ENCODE assay signal across 8 cellular contexts in genomic region chr7:151083824-151084160, GRCh38. TPM values are rescaled to one million over a fixed set of nuclear protein-coding genes. Genes with fewer than 3 reads are reported as not detected.
A peak's percentile ranks its signal among the peaks of the same experiment; 100 is the strongest.
DNase-seq lines count a peak whose midpoint lies in the region; ATAC-seq, FAIRE-seq and TF ChIP-seq lines count a peak whose summit lies in the region.

No MANE protein-coding gene starts in this region.

- ATAC-seq in pancreas (no peak), foreskin keratinocyte (no peak), GM21717 (IDR thresholded peaks at IDR 0.05; ENCODE audit: unreplicated experiment) (no peak)

- H3K36me3 Mint-ChIP-seq in Calu3 (ENCODE audit: insufficient read depth, unreplicated experiment): peaks cover 71% of the 10 kb centered on the region

- H3K27me3 Mint-ChIP-seq in Calu3 (ENCODE audit: unreplicated experiment): no peaks in the 10 kb centered on the region

- H3K9me3 Mint-ChIP-seq in Calu3 (ENCODE audit: low read depth, unreplicated experiment): no peaks in the 10 kb centered on the region

- TF ChIP-seq POLR2A in Peyer's patch (IDR thresholded peaks at IDR 0.05): no peak

- H3K27me3 ChIP-seq in Peyer's patch (no peaks in the 10 kb centered on the region), pancreas (no peaks in the 10 kb centered on the region), foreskin keratinocyte (no peaks in the 10 kb centered on the region)

- peak overlapping the region; percentile 95 to 97 (median 96) for H3K27ac ChIP-seq in Peyer's patch
- H3K27ac ChIP-seq in pancreas: peak overlapping the region in 3 of 4 donors; percentile 84 to 86 (median 86)
- no peak overlapping the region for H3K27ac ChIP-seq in foreskin keratinocyte

- DNase-seq in Calu3 (no peak), Peyer's patch (no peak), epithelial cell of proximal tubule (ENCODE audit: low read depth) (no peak), pancreas (no peak), HPDE6-E6E7 (ENCODE audit: extremely low spot score) (no peak), foreskin keratinocyte (no peak)
- no peak for DNase-seq in activated CD8-positive, alpha-beta memory T cell treated with anti-CD3 and anti-CD28 coated beads, Interleukin-2, amount 50 U/mL, for 4 hours

- 2 to 7% methylated on average over 3 of the region's 3 CpGs for WGBS in pancreas, 2 donors

- intact Hi-C loops in Calu3 (cut with micrococcal nuclease; ENCODE audit: unreplicated experiment) (loop anchor here (5.0 kb wide), 1 partner anchor 56 kb away; the partner anchor contains the start of gene ABCB8), pancreas (cut with DNase I) (no loop called here)

- BruUV-seq in Calu3 (replicated peaks; lab: Mats Ljungman, UMichigan): no TSS peak

- peak overlapping the region; percentile 98 for H3K4me3 Mint-ChIP-seq in Calu3 (ENCODE audit: low read depth, unreplicated experiment)

- no peak overlapping the region for H3K27ac Mint-ChIP-seq in Calu3 (ENCODE audit: unreplicated experiment)

- H3K4me1 Mint-ChIP-seq in Calu3 (ENCODE audit: low read depth, unreplicated experiment): peaks cover 24% of the 10 kb centered on the region

- peak overlapping the region; percentile 90 to 96 (median 92) for H3K4me3 ChIP-seq in Peyer's patch
- H3K4me3 ChIP-seq in epithelial cell of proximal tubule (ENCODE audit: low read depth, low read length): peak overlapping the region; percentile 95
- H3K4me3 ChIP-seq in pancreas: peak overlapping the region; percentile 53 to 99 (median 92)

- no peak for FAIRE-seq in pancreas (lab: Jason Lieb, UNC)

- CTCF ChIA-PET in Calu3 (lab: Charles Lee): interaction anchor here (0.8 to 1.2 kb wide), 2 partner anchors 27 to 55 kb away, joined by 4 to 5 read pairs; partner anchors contain the start of gene ABCB8

- no peaks in the 10 kb centered on the region for H3K9me3 ChIP-seq in Peyer's patch
- no peaks in the 10 kb centered on the region for H3K9me3 ChIP-seq in pancreas

- TF ChIP-seq CTCF in Calu3 (IDR thresholded peaks at IDR 0.05; ENCODE audit: unreplicated experiment) (no peak), Peyer's patch (IDR thresholded peaks at IDR 0.05) (no peak), epithelial cell of proximal tubule (conservative IDR thresholded peaks at IDR 0.05; ENCODE audit: low read depth, low read length) (no peak), pancreas (IDR thresholded peaks at IDR 0.05) (no peak), foreskin keratinocyte (conservative IDR thresholded peaks at IDR 0.05) (no peak)

- no peaks in the 10 kb centered on the region for H3K36me3 ChIP-seq in Peyer's patch
- H3K36me3 ChIP-seq in pancreas: no peaks in the 10 kb centered on the region

- H3K4me1 ChIP-seq in Peyer's patch (peaks cover 3 to 56% (median 43%) of the 10 kb centered on the region in 4 donors), pancreas (peaks cover 29 to 44% (median 32%) of the 10 kb centered on the region in 3 donors), foreskin keratinocyte (peaks cover 5% of the 10 kb centered on the region)

RNA-seq across cellular contexts. Expression of gene TMUB1, which starts 0.5 kb away (rescaled TPM):
- total RNA-seq in Calu3 (2022): 49.9 and 51.2 TPM in 2 replicates
- total RNA-seq in Peyer's patch: 100 to 1,000 TPM in 2 of 4 donors, 10 to 100 TPM in 2; 38.0 to 113 (median 100) TPM
- 73.7 and 94.9 TPM in 2 replicates for total RNA-seq in epithelial cell of proximal tubule
- 10 to 100 TPM; 34.5 to 49.8 (median 39.3) TPM for total RNA-seq in pancreas
- 100 to 1,000 TPM in 1 of 2 donors, 10 to 100 TPM in 1; 52.8 to 103 TPM for polyA plus RNA-seq in pancreas
- 38.8 and 39.7 TPM in 2 replicates for total RNA-seq in foreskin keratinocyte
- 74.3 and 83.3 TPM in 2 replicates for polyA plus RNA-seq in foreskin keratinocyte

RNA-seq across cellular contexts. Expression of gene AGAP3, which starts 2.5 kb away (rescaled TPM):
- 67.4 and 73.4 TPM in 2 replicates for total RNA-seq in Calu3 (2022)
- 100 to 1,000 TPM in 2 of 4 donors, 10 to 100 TPM in 2; 91.6 to 123 (median 101) TPM for total RNA-seq in Peyer's patch
- total RNA-seq in epithelial cell of proximal tubule: 54.1 and 60.1 TPM in 2 replicates
- total RNA-seq in pancreas: 10 to 100 TPM; 41.5 to 81.0 (median 54.7) TPM
- 10 to 100 TPM; 89.8 to 93.9 TPM for polyA plus RNA-seq in pancreas
- 105 and 106 TPM in 2 replicates for total RNA-seq in foreskin keratinocyte
- polyA plus RNA-seq in foreskin keratinocyte: 116 and 124 TPM in 2 replicates

RNA-seq across cellular contexts. Expression of gene FASTK, which starts 3.2 kb away (rescaled TPM):
- total RNA-seq in Calu3 (2022) (113 and 121 TPM in 2 replicates), Peyer's patch (100 to 1,000 TPM in 3 of 4 donors, 10 to 100 TPM in 1; 99.0 to 239 (median 158) TPM), epithelial cell of proximal tubule (61.2 and 89.8 TPM in 2 replicates), pancreas (10 to 100 TPM; 23.5 to 51.1 (median 35.9) TPM), foreskin keratinocyte (49.4 and 55.2 TPM in 2 replicates)
- polyA plus RNA-seq in pancreas (100 to 1,000 TPM; 178 to 265 TPM), foreskin keratinocyte (64.6 and 71.5 TPM in 2 replicates)

RNA-seq across cellular contexts. Expression of gene SLC4A2, which starts 24.4 kb away (rescaled TPM):
- total RNA-seq in Calu3 (2022) (194 and 209 TPM in 2 replicates), Peyer's patch (100 to 1,000 TPM; 101 to 143 (median 121) TPM), epithelial cell of proximal tubule (115 and 164 TPM in 2 replicates), pancreas (100 to 1,000 TPM in 1 of 6 donors, 10 to 100 TPM in 5; 69.2 to 117 (median 85.5) TPM), foreskin keratinocyte (70.8 and 83.6 TPM in 2 replicates)
- polyA plus RNA-seq in pancreas (100 to 1,000 TPM; 188 to 211 TPM), foreskin keratinocyte (81.1 and 86.5 TPM in 2 replicates)

RNA-seq across cellular contexts. Expression of gene CDK5, which starts 26.1 kb away (rescaled TPM):
- total RNA-seq in Calu3 (2022) (23.5 and 24.6 TPM in 2 replicates), Peyer's patch (10 to 100 TPM in 3 of 4 donors, 1 to 10 TPM in 1; 6.9 to 15.4 (median 13.8) TPM), epithelial cell of proximal tubule (19.3 and 21.1 TPM in 2 replicates), pancreas (1 to 10 TPM; 3.7 to 7.0 (median 4.8) TPM), foreskin keratinocyte (17.7 and 18.6 TPM in 2 replicates)
- polyA plus RNA-seq in pancreas (1 to 10 TPM; 4.6 to 7.8 TPM), foreskin keratinocyte (22.5 and 22.6 TPM in 2 replicates)
